Comparison of ENCODE assay signal across 8 cellular contexts in genomic region chr7:116210345-116211005, GRCh38. TPM values are rescaled to one million over a fixed set of nuclear protein-coding genes. Genes with fewer than 3 reads are reported as not detected.
DNase-seq lines count a peak whose midpoint lies in the region; ATAC-seq and TF ChIP-seq lines count a peak whose summit lies in the region.

A gene with protein sequence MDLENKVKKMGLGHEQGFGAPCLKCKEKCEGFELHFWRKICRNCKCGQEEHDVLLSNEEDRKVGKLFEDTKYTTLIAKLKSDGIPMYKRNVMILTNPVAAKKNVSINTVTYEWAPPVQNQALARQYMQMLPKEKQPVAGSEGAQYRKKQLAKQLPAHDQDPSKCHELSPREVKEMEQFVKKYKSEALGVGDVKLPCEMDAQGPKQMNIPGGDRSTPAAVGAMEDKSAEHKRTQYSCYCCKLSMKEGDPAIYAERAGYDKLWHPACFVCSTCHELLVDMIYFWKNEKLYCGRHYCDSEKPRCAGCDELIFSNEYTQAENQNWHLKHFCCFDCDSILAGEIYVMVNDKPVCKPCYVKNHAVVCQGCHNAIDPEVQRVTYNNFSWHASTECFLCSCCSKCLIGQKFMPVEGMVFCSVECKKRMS (plus strand): TSS chr7:116210539. CDS start chr7:116210708, 169 bp downstream.

- peak; percentile 92 for DNase-seq in COLO668 (lab: John Stamatoyannopoulos, UW; ENCODE audit: unreplicated experiment)
- DNase-seq in SK-N-MC (ENCODE audit: low read depth, low spot score), result no peak
- peak; percentile 65 for DNase-seq in activated naive CD4-positive, alpha-beta T cell treated with anti-CD3 and anti-CD28 coated beads for 36 hours
- peak; percentile 61 to 88 (median 75) for DNase-seq in heart left ventricle
- DNase-seq in renal cortical epithelial cell (ENCODE audit: low read depth), result peak; percentile 49
- no peak for DNase-seq in globus pallidus (ENCODE audit: low spot score)

- 0 to 2% (median 1%) methylated on average over 70 to 83 of the region's 83 CpGs for WGBS in heart left ventricle, 4 donors

- no peaks in the 10 kb centered on the region for H3K27me3 Mint-ChIP-seq in activated naive CD4-positive, alpha-beta T cell treated with anti-CD3 and anti-CD28 coated beads for 36 hours (ENCODE audit: low read depth)

- peaks cover 1% of the 10 kb centered on the region for H3K36me3 Mint-ChIP-seq in activated naive CD4-positive, alpha-beta T cell treated with anti-CD3 and anti-CD28 coated beads for 36 hours (ENCODE audit: low read depth)

- H3K9ac ChIP-seq in SK-N-MC (ENCODE audit: insufficient read length), result peak within 1 kb of the TSS; percentile 49

- H3K4me3 ChIP-seq in SK-N-MC (peak within 1 kb of the TSS; percentile 90), heart left ventricle (peak within 1 kb of the TSS; percentile 58 to 87 (median 80))

- H3K27ac ChIP-seq in SK-N-MC (peak within 1 kb of the TSS; percentile 76), heart left ventricle (peak within 1 kb of the TSS; percentile 82 to 97 (median 91))

- H3K4me3 Mint-ChIP-seq in activated naive CD4-positive, alpha-beta T cell treated with anti-CD3 and anti-CD28 coated beads for 36 hours, result peak within 1 kb of the TSS; percentile 87

- ATAC-seq in GM19455 (IDR thresholded peaks at IDR 0.05; ENCODE audit: unreplicated experiment) (peak; percentile 86), HG03575 (IDR thresholded peaks at IDR 0.05; ENCODE audit: extremely low read depth, insufficient number of reproducible peaks, low FRiP score, unreplicated experiment) (peak; percentile 11), heart left ventricle (peak; percentile 40 to 93 (median 77))

- H3K27me3 ChIP-seq in heart left ventricle, result no peaks in the 10 kb centered on the region

- no peaks in the 10 kb centered on the region for H3K9me3 ChIP-seq in SK-N-MC (ENCODE audit: low read depth, low read length)
- no peaks in the 10 kb centered on the region for H3K9me3 ChIP-seq in heart left ventricle

- CTCF ChIA-PET in activated naive CD4-positive, alpha-beta T cell treated with anti-CD3 and anti-CD28 coated beads for 36 hours (lab: Charles Lee), result interaction anchor here (0.7 to 2.8 kb wide), 10 partner anchors 9 to 34 kb away, joined by 3 to 27 read pairs (median 6); no protein-coding TSS in a partner anchor

- TF ChIP-seq POLR2A in heart left ventricle (IDR thresholded peaks at IDR 0.05), result peak in 1 of 2 donors; percentile 62

- peaks cover 2% of the 10 kb centered on the region for H3K9me3 Mint-ChIP-seq in activated naive CD4-positive, alpha-beta T cell treated with anti-CD3 and anti-CD28 coated beads for 36 hours

- H3K27ac Mint-ChIP-seq in activated naive CD4-positive, alpha-beta T cell treated with anti-CD3 and anti-CD28 coated beads for 36 hours, result peak within 1 kb of the TSS; percentile 97

- no peak for TF ChIP-seq CTCF in heart left ventricle (IDR thresholded peaks at IDR 0.05)

- intact Hi-C loops in activated naive CD4-positive, alpha-beta T cell treated with anti-CD3 and anti-CD28 coated beads for 36 hours (cut with micrococcal nuclease), result loop anchor here (1.0 to 10.0 kb wide), 10 partner anchors 14 to 1974 kb away; partner anchors contain the start of genes CAPZA2, LSM8, MDFIC and ST7
- intact Hi-C loops in heart left ventricle (cut with DNase I), result loop anchor here in 2 of 10 donors (2.0 kb wide), 2 partner anchors 18 to 20 kb away; no protein-coding TSS in a partner anchor

- H3K4me1 Mint-ChIP-seq in activated naive CD4-positive, alpha-beta T cell treated with anti-CD3 and anti-CD28 coated beads for 36 hours (ENCODE audit: low read depth), result peaks cover 36% of the 10 kb centered on the region

- H3K4me1 ChIP-seq in heart left ventricle, result peaks cover 0 to 42% (median 21%) of the 10 kb centered on the region in 12 donors

- no peaks in the 10 kb centered on the region for H3K36me3 ChIP-seq in SK-N-MC (ENCODE audit: insufficient read depth, low read length)
- H3K36me3 ChIP-seq in heart left ventricle, result no peaks in the 10 kb centered on the region

RNA-seq across cellular contexts. Expression of the gene that starts here (rescaled TPM):
- 10 to 100 TPM; 74.0 to 76.4 TPM for total RNA-seq in activated naive CD4-positive, alpha-beta T cell treated with anti-CD3 and anti-CD28 coated beads for 36 hours
- total RNA-seq in heart left ventricle (10 to 100 TPM; 15.6 to 42.2 (median 22.8) TPM), renal cortical epithelial cell (198 and 315 TPM in 2 replicates)
- 10 to 100 TPM; 10.3 to 66.9 TPM for polyA plus RNA-seq in heart left ventricle

Comparison
In these comparisons a context has a peak if more than half of its experiments do, and no peak if none do; other contexts are left out.
1. DNase-seq: peak in COLO668 (single experiment), activated naive CD4-positive, alpha-beta T cell treated with anti-CD3 and anti-CD28 coated beads for 36 hours (single experiment), heart left ventricle (5 of 5) and renal cortical epithelial cell (single experiment); none in SK-N-MC (single experiment) and globus pallidus (single experiment).
2. ATAC-seq: peak in every context shown above with its lines; median percentile 86 in GM19455; 77 in heart left ventricle; 11 in HG03575.